ENCODE assay signal across 23 cellular contexts in genomic region chr17:47953945-47954344, GRCh38. TPM values are rescaled to one million over a fixed set of nuclear protein-coding genes. Genes with fewer than 3 reads are reported as not detected.
DNase-seq lines count a peak whose midpoint lies in the region; ATAC-seq and TF ChIP-seq lines count a peak whose summit lies in the region.
"Had no signal": no experiment of that assay in that cellular context is flagged by ENCODE, and none has a peak within 500 bp of the region (broad histone marks: within the 10 kb centered on the region; RNA-seq: fewer than 3 reads in every experiment).

No MANE protein-coding gene starts in this region.

- POLR2A ChIA-PET in AG04450 (lab: Yijun Ruan, JAX) = no interaction called here

- H3K36me3 ChIP-seq in Peyer's patch (peaks cover 0 to 22% (median 0%) of the 10 kb centered on the region in 3 donors), hepatocyte (replicated peaks; ENCODE audit: insufficient read depth, low read depth) (no peaks in the 10 kb centered on the region), tibial nerve (no peaks in the 10 kb centered on the region)
- H3K36me3 ChIP-seq: suprapubic skin, WERI-Rb-1 had no signal

- H3K9me2 ChIP-seq in hepatocyte (replicated peaks; ENCODE audit: insufficient read depth) = no peaks in the 10 kb centered on the region

- DNase-seq in AG04450 (ENCODE audit: low read depth, low spot score) (no peak), Peyer's patch (no peak), hepatocyte (ENCODE audit: low spot score) (no peak), progenitor cell of endocrine pancreas (ENCODE audit: low spot score, unreplicated experiment) (no peak), left cardiac atrium (no peak), tibial nerve (ENCODE audit: low spot score in 2 of 2) (no peak)
- DNase-seq: activated CD4-positive, alpha-beta T cell treated with anti-CD3 and anti-CD28 coated beads, Interleukin-2, amount 50 U/mL, for 48 hours; activated naive CD4-positive, alpha-beta T cell; DMS153; foreskin keratinocyte; MM.1S; NCI-H146; NCI-H226; NK-92 treated with Interleukin-12 subunit alpha and Interleukin-12 subunit beta, amount 100 ng/mL, for 24 hours; WERI-Rb-1 had no signal

- CTCF ChIA-PET in AG04450 (lab: Charles Lee) = interaction anchor here (1.4 to 4.9 kb wide), 2 partner anchors 8 to 17 kb away, joined by 3 to 32 read pairs; partner anchors contain the start of gene CDK5RAP3

- peak overlapping the region; percentile 83 for H3K4me2 ChIP-seq in hepatocyte

- H3K79me2 ChIP-seq in hepatocyte = peaks cover 55% of the 10 kb centered on the region
- H3K79me2 ChIP-seq: parathyroid adenoma had no signal

- H3K27ac Mint-ChIP-seq in progenitor cell of endocrine pancreas = no peak overlapping the region
- H3K27ac Mint-ChIP-seq: T-helper 1 cell treated with Interleukin-12 subunit alpha and Interleukin-12 subunit beta and Interleukin-4 antibody, amounts not matched to agents 30 μg/mL and 1 μg/mL, for 36 hours had no signal

- H3K4me1 Mint-ChIP-seq in progenitor cell of endocrine pancreas (ENCODE audit: low read depth) = peaks cover 50% of the 10 kb centered on the region

- peak; percentile 21; the same call in 1 of the 2 replicates for TF ChIP-seq CTCF in AG04450 (IDR thresholded peaks at IDR 0.05; ENCODE audit: low read depth, low read length)
- peak in 3 of 6 experiments; percentile 27 to 40 (median 31) for TF ChIP-seq CTCF in Peyer's patch (IDR thresholded peaks at IDR 0.05)
- TF ChIP-seq CTCF in hepatocyte (IDR thresholded peaks at IDR 0.05; ENCODE audit: poor library complexity) = no peak
- peak; percentile 19 for TF ChIP-seq CTCF in progenitor cell of endocrine pancreas (IDR thresholded peaks at IDR 0.05; ENCODE audit: unreplicated experiment)
- no peak for TF ChIP-seq CTCF in tibial nerve (IDR thresholded peaks at IDR 0.05)

- no peak overlapping the region for H3K4me3 Mint-ChIP-seq in progenitor cell of endocrine pancreas (ENCODE audit: low read depth)
- H3K4me3 Mint-ChIP-seq: T-helper 1 cell treated with Interleukin-12 subunit alpha and Interleukin-12 subunit beta and Interleukin-4 antibody, amounts not matched to agents 30 μg/mL and 1 μg/mL, for 36 hours had no signal

- TF ChIP-seq POLR2A in Peyer's patch (IDR thresholded peaks at IDR 0.05) (peak in 1 of 2 donors; percentile 23), tibial nerve (IDR thresholded peaks at IDR 0.05) (no peak)

- H3K9me3 ChIP-seq in AG04450 (ENCODE audit: control insufficient read depth, insufficient read depth, low read length) (no peaks in the 10 kb centered on the region), Peyer's patch (no peaks in the 10 kb centered on the region), hepatocyte (ENCODE audit: low read depth) (no peaks in the 10 kb centered on the region), tibial nerve (no peaks in the 10 kb centered on the region)
- H3K9me3 ChIP-seq: suprapubic skin had no signal

- peaks cover 10% of the 10 kb centered on the region for H4K20me1 ChIP-seq in hepatocyte (ENCODE audit: insufficient read depth, poor library complexity, severe bottlenecking)

- ATAC-seq in HG03159 (IDR thresholded peaks at IDR 0.05; ENCODE audit: unreplicated experiment) = no peak
- ATAC-seq in left cardiac atrium = no peak
- ATAC-seq in HG03354 (IDR thresholded peaks at IDR 0.05; ENCODE audit: poor library complexity, severe bottlenecking, unreplicated experiment) = no peak
- ATAC-seq: foreskin keratinocyte, Right ventricle myocardium inferior had no signal

- no peaks in the 10 kb centered on the region for H3K27me3 Mint-ChIP-seq in progenitor cell of endocrine pancreas

- peaks cover 10% of the 10 kb centered on the region for H3K36me3 Mint-ChIP-seq in progenitor cell of endocrine pancreas (ENCODE audit: insufficient read depth)

- TF ChIP-seq EP300 in tibial nerve (IDR thresholded peaks at IDR 0.05) = no peak

- H3K4me3 ChIP-seq in AG04450 (ENCODE audit: low read depth, low read length) (no peak overlapping the region), Peyer's patch (peak overlapping the region in 2 of 4 donors; percentile 63 to 70), hepatocyte (no peak overlapping the region), tibial nerve (peak overlapping the region in 1 of 4 donors; percentile 1)
- H3K4me3 ChIP-seq: skin epidermis had no signal

- H3K27me3 ChIP-seq in AG04450 (ENCODE audit: control insufficient read depth, insufficient read depth, low read length) (peaks cover 3% of the 10 kb centered on the region), Peyer's patch (no peaks in the 10 kb centered on the region), hepatocyte (no peaks in the 10 kb centered on the region), tibial nerve (no peaks in the 10 kb centered on the region)
- H3K27me3 ChIP-seq: foreskin keratinocyte, suprapubic skin had no signal

- intact Hi-C loops in left cardiac atrium (cut with DNase I) = no loop called here

- H3K4me1 ChIP-seq in Peyer's patch (peaks cover 0 to 32% (median 8%) of the 10 kb centered on the region in 4 donors), hepatocyte (ENCODE audit: insufficient read depth) (peaks cover 52% of the 10 kb centered on the region), tibial nerve (peaks cover 0 to 26% (median 11%) of the 10 kb centered on the region in 4 donors)
- H3K4me1 ChIP-seq: foreskin keratinocyte had no signal

- H3K27ac ChIP-seq in AG04450 (ENCODE audit: low read depth, low read length) = no peak overlapping the region
- peak overlapping the region in 3 of 4 donors; percentile 77 to 96 (median 95) for H3K27ac ChIP-seq in Peyer's patch
- peak overlapping the region; percentile 95 for H3K27ac ChIP-seq in hepatocyte
- H3K27ac ChIP-seq in tibial nerve = peak overlapping the region in 1 of 4 donors; percentile 55
- H3K27ac ChIP-seq: foreskin keratinocyte, parathyroid adenoma, WERI-Rb-1 had no signal

- no peak overlapping the region for H2AFZ ChIP-seq in hepatocyte
- H2AFZ ChIP-seq: parathyroid adenoma had no signal

- no peaks in the 10 kb centered on the region for H3K9me3 Mint-ChIP-seq in progenitor cell of endocrine pancreas (ENCODE audit: low read depth)
- H3K9me3 Mint-ChIP-seq: T-helper 1 cell treated with Interleukin-12 subunit alpha and Interleukin-12 subunit beta and Interleukin-4 antibody, amounts not matched to agents 30 μg/mL and 1 μg/mL, for 36 hours had no signal

RNA-seq across cellular contexts. Expression of gene PRR15L, which starts 3.7 kb away (rescaled TPM):
- polyA plus RNA-seq in AG04450 (2011; rRNA removed) = not detected in 2 replicates
- not detected in 2 replicates for polyA minus RNA-seq in AG04450 (2011; rRNA and poly(A)+ RNA removed)
- total RNA-seq in Peyer's patch = 100 to 1,000 TPM in 3 of 4 donors, 10 to 100 TPM in 1; 88.3 to 358 (median 288) TPM
- 64.9 and 66.4 TPM in 2 replicates for total RNA-seq in hepatocyte
- polyA plus RNA-seq in hepatocyte = 48.0 and 56.5 TPM in 2 replicates
- 32.2 and 36.1 TPM in 2 replicates for total RNA-seq in progenitor cell of endocrine pancreas
- total RNA-seq in left cardiac atrium = under 1 TPM; 0.47 to 0.62 TPM
- not detected for total RNA-seq in tibial nerve
- total RNA-seq: cerebellum, foreskin keratinocyte, Right ventricle myocardium inferior had no signal
- polyA plus RNA-seq: foreskin keratinocyte had no signal

RNA-seq across cellular contexts. Expression of gene PNPO, which starts 12.6 kb away (rescaled TPM):
- polyA plus RNA-seq in AG04450 (2011; rRNA removed) (14.5 and 15.2 TPM in 2 replicates), hepatocyte (10.4 and 12.2 TPM in 2 replicates)
- 23.8 and 32.6 TPM in 2 replicates for polyA minus RNA-seq in AG04450 (2011; rRNA and poly(A)+ RNA removed)
- total RNA-seq in Peyer's patch (100 to 1,000 TPM in 1 of 4 donors, 10 to 100 TPM in 3; 23.9 to 103 (median 64.6) TPM), hepatocyte (17.0 and 18.6 TPM in 2 replicates), progenitor cell of endocrine pancreas (11.9 and 12.2 TPM in 2 replicates), left cardiac atrium (10 to 100 TPM; 23.4 to 25.4 TPM), tibial nerve (10 to 100 TPM; 36.0 to 56.8 (median 51.2) TPM)

RNA-seq across cellular contexts. Expression of gene CDK5RAP3, which starts 17.0 kb away (rescaled TPM):
- polyA plus RNA-seq in AG04450 (2011; rRNA removed) (71.2 and 79.7 TPM in 2 replicates), hepatocyte (179 and 236 TPM in 2 replicates)
- polyA minus RNA-seq in AG04450 (2011; rRNA and poly(A)+ RNA removed) = 65.3 and 89.6 TPM in 2 replicates
- total RNA-seq in Peyer's patch (1,000 to 10,000 TPM in 1 of 4 donors, 100 to 1,000 TPM in 3; 198 to 1,062 (median 553) TPM), hepatocyte (88.9 and 124 TPM in 2 replicates), progenitor cell of endocrine pancreas (336 and 344 TPM in 2 replicates), left cardiac atrium (10 to 100 TPM; 62.6 to 66.3 TPM), tibial nerve (100 to 1,000 TPM; 163 to 310 (median 200) TPM)

RNA-seq across cellular contexts. Expression of gene SP2, which starts 57.9 kb away (rescaled TPM):
- polyA plus RNA-seq in AG04450 (2011; rRNA removed) = 2.7 and 3.9 TPM in 2 replicates
- polyA minus RNA-seq in AG04450 (2011; rRNA and poly(A)+ RNA removed) = 2.3 and 3.0 TPM in 2 replicates
- 10 to 100 TPM in 3 of 4 donors, 1 to 10 TPM in 1; 8.6 to 29.7 (median 16.6) TPM for total RNA-seq in Peyer's patch
- 1.5 and 3.3 TPM in 2 replicates for total RNA-seq in hepatocyte
- polyA plus RNA-seq in hepatocyte = 6.7 and 10.6 TPM in 2 replicates
- total RNA-seq in progenitor cell of endocrine pancreas = 16.0 and 18.6 TPM in 2 replicates
- 10 to 100 TPM; 12.6 to 14.1 TPM for total RNA-seq in left cardiac atrium
- 1 to 10 TPM; 5.9 to 7.2 (median 7.1) TPM for total RNA-seq in tibial nerve

Comparison
In these comparisons a context has a peak if more than half of its experiments do, and no peak if none do; other contexts are left out.
1. CTCF ChIP-seq: peak in AG04450 (single experiment) and progenitor cell of endocrine pancreas (single experiment); none in hepatocyte (single experiment) and tibial nerve (0 of 5).
2. RNA of gene PRR15L, which starts 3.7 kb away (total RNA-seq): 88.3 to 358 TPM in Peyer's patch, 64.9 to 66.4 TPM in hepatocyte and 32.2 to 36.1 TPM in progenitor cell of endocrine pancreas; 0.47 to 0.62 TPM in left cardiac atrium and not detected in tibial nerve; every median in the first group is over 10 times any median in the second.